Comparison of ENCODE assay signal across 1 cellular context in genomic region chr14:105477659-105478623, GRCh38.
TF ChIP-seq lines count a peak whose summit lies in the region.

No MANE protein-coding gene starts in this region.

TF ChIP-seq in SK-N-SH, 30 proteins besides CTCF, POLR2A, EP300 and RAD21 (continued from another document):
- TF ChIP-seq FOXJ3 (CRISPR knock-in tag; IDR thresholded peaks at IDR 0.05) (no peak), GATA2 (CRISPR knock-in tag; IDR thresholded peaks at IDR 0.05) (no peak)
